ENCODE assay signal across 25 cellular contexts in the genomic region with DNA sequence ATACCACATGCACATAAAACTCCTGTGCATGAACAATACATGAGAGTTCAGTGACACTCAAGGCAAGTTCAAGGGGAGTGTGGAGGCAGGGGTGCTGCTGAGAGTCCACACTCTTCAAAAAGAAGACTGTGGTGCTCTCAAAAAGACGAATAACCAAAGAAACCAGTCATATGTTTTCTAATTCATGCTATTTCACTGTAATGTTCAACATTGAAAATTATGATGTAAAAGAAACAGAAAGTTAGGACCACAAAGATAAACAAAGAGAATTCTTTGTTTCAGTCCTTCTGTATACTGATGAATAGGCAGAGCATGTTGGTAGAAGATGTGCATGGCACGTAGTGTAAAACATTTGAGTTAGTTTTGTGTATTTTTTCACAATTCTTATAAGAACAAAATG.
DNase-seq lines count a peak whose midpoint lies in the region; ATAC-seq and TF ChIP-seq lines count a peak whose summit lies in the region.
"Had no signal": no experiment of that assay in that cellular context is flagged by ENCODE, and none has a peak within 500 bp of the region (broad histone marks: within the 10 kb centered on the region; RNA-seq: fewer than 3 reads in every experiment).

No MANE protein-coding gene starts in this region.

- no peaks in the 10 kb centered on the region for H3K4me1 ChIP-seq in suprapubic skin
- H3K4me1 ChIP-seq: BLaER1, HAP-1, SJSA1 had no signal

- TF ChIP-seq EP300 in suprapubic skin (IDR thresholded peaks at IDR 0.05) = no peak

- no peak for TF ChIP-seq POLR2A in suprapubic skin (IDR thresholded peaks at IDR 0.05)

- TF ChIP-seq CTCF in suprapubic skin (IDR thresholded peaks at IDR 0.05) = no peak

- DNase-seq in NCI-H128 (lab: John Stamatoyannopoulos, UW; ENCODE audit: unreplicated experiment) = no peak
- no peak for DNase-seq in suprapubic skin (ENCODE audit: low spot score in 2 of 2)
- no peak for DNase-seq in activated CD4-positive, CD25-positive, alpha-beta regulatory T cell (lab: John Stamatoyannopoulos, UW)
- DNase-seq: CD4-positive, alpha-beta T cell; COR-L47; DMS 273 treated with DMSO at 0.1 percent for 48 hours; DMS79 treated with DMSO at 0.1 percent for 48 hours; MG63; NCI-H1417 treated with DMSO at 0.1 percent for 48 hours; NCI-H187; NCI-H2171; NCI-H345; NCI-H524 treated with DMSO at 0.1 percent for 48 hours; T1000 had no signal

- WGBS in suprapubic skin = 46% methylated on average over 2 of the region's 2 CpGs

- ATAC-seq in GM18868 (IDR thresholded peaks at IDR 0.05; ENCODE audit: unreplicated experiment) (peak; percentile 71), GM21529 (IDR thresholded peaks at IDR 0.05; ENCODE audit: unreplicated experiment) (peak; percentile 49), HG03432 (IDR thresholded peaks at IDR 0.05; ENCODE audit: unreplicated experiment) (peak; percentile 70), GM21360 (IDR thresholded peaks at IDR 0.05; ENCODE audit: unreplicated experiment) (no peak)
- ATAC-seq: GM23338, HepG2, K562, Right ventricle myocardium inferior had no signal

- no peak overlapping the region for H3K27ac ChIP-seq in suprapubic skin
- H3K27ac ChIP-seq: BLaER1, SJSA1 had no signal

- H3K27me3 ChIP-seq in suprapubic skin = no peaks in the 10 kb centered on the region
- H3K27me3 ChIP-seq: BLaER1, MG63, SJSA1 had no signal

- H3K36me3 ChIP-seq in suprapubic skin = no peaks in the 10 kb centered on the region
- H3K36me3 ChIP-seq: BLaER1, HAP-1, MG63, SJSA1 had no signal

- no peak overlapping the region for H3K4me3 ChIP-seq in suprapubic skin
- H3K4me3 ChIP-seq: BLaER1, GM23338, HAP-1, K562, MG63, SJSA1 had no signal

- H3K9me3 ChIP-seq in suprapubic skin = no peaks in the 10 kb centered on the region
- H3K9me3 ChIP-seq: BLaER1, HAP-1, MG63, SJSA1 had no signal
